1 cellular context compared by ENCODE assay signal in the genomic region with DNA sequence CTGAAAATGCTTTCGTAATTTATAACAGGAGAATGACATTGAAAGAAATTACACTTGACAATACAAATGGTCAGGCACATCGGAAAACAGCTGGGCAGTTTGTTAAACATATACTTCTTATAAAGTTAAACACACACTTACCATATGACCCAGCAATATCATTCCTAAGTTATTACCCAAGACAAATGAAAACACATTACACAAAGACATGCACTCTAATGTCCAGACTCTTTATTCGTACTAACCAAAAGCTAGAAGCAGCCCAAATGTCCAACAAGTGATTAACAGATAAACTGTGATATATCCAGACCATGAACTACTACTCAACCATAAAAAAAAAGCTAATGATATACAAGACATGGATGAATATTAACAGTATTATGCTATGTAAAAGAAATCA.
A peak's percentile ranks its signal among the peaks of the same experiment; 100 is the strongest.
TF ChIP-seq lines count a peak whose summit lies in the region.

No MANE protein-coding gene starts in this region.

TF ChIP-seq in IMR-90, 13 proteins besides CTCF, POLR2A, EP300 and RAD21:
- TF ChIP-seq FOS (IDR thresholded peaks at IDR 0.05; ENCODE audit: low read depth, low read length) (no peak), RFX5 (IDR thresholded peaks at IDR 0.05; ENCODE audit: low read depth, low read length) (no peak), MAFK (IDR thresholded peaks at IDR 0.05; ENCODE audit: low read depth, low read length) (no peak), CEBPB (IDR thresholded peaks at IDR 0.05; ENCODE audit: low read depth, low read length) (peak; percentile 68)
